ENCODE assay signal across 1 cellular context in the genomic region with DNA sequence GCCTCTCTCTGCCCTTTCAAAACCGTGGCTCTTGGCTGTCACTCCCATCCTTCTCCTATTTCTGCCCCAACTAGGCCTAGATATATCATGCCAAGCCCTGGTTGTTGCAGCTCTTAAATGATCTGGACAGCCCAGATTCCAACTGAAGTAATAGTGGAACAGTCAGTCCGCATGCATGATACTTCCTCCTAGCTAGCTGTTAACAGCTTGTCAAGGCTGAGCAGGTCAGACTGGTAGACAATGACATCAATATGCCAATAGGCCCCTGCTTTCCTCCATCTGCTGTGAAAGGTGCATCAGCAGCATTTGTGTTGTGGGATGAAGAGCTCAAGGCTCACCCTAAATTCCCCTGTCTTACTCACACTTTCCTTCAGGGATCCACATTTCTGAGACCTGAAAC.
TF ChIP-seq lines count a peak whose summit lies in the region.

No MANE protein-coding gene starts in this region.

TF ChIP-seq in IMR-90, 13 proteins besides CTCF, POLR2A, EP300 and RAD21:
- no peak for TF ChIP-seq MXI1 (IDR thresholded peaks at IDR 0.05; ENCODE audit: borderline replicate concordance, low read depth, low read length)
- TF ChIP-seq CHD1 (IDR thresholded peaks at IDR 0.05; ENCODE audit: low read depth, low read length): no peak
- no peak for TF ChIP-seq RCOR1 (IDR thresholded peaks at IDR 0.05; ENCODE audit: insufficient replicate concordance, low read length)
- no peak for TF ChIP-seq BHLHE40 (IDR thresholded peaks at IDR 0.05; ENCODE audit: low read depth, low read length)
- TF ChIP-seq, protein P1, sequence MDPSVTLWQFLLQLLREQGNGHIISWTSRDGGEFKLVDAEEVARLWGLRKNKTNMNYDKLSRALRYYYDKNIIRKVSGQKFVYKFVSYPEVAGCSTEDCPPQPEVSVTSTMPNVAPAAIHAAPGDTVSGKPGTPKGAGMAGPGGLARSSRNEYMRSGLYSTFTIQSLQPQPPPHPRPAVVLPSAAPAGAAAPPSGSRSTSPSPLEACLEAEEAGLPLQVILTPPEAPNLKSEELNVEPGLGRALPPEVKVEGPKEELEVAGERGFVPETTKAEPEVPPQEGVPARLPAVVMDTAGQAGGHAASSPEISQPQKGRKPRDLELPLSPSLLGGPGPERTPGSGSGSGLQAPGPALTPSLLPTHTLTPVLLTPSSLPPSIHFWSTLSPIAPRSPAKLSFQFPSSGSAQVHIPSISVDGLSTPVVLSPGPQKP (IDR thresholded peaks at IDR 0.05; ENCODE audit: borderline replicate concordance, low read depth, low read length): no peak
- no peak for TF ChIP-seq SMC3 (IDR thresholded peaks at IDR 0.05; ENCODE audit: low read depth, low read length)
- TF ChIP-seq CEBPB (IDR thresholded peaks at IDR 0.05; ENCODE audit: low read depth, low read length): no peak
- no peak for TF ChIP-seq RFX5 (IDR thresholded peaks at IDR 0.05; ENCODE audit: low read depth, low read length)
- no peak for TF ChIP-seq NFE2L2 (IDR thresholded peaks at IDR 0.05; ENCODE audit: low read depth, low read length)
- TF ChIP-seq MAZ (IDR thresholded peaks at IDR 0.05; ENCODE audit: borderline replicate concordance, low read depth, low read length): no peak
- TF ChIP-seq, protein P2, sequence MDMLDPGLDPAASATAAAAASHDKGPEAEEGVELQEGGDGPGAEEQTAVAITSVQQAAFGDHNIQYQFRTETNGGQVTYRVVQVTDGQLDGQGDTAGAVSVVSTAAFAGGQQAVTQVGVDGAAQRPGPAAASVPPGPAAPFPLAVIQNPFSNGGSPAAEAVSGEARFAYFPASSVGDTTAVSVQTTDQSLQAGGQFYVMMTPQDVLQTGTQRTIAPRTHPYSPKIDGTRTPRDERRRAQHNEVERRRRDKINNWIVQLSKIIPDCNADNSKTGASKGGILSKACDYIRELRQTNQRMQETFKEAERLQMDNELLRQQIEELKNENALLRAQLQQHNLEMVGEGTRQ (IDR thresholded peaks at IDR 0.05; ENCODE audit: low read depth, low read length): no peak
- TF ChIP-seq FOS (IDR thresholded peaks at IDR 0.05; ENCODE audit: low read depth, low read length): no peak
